Comparison of ENCODE assay signal across 37 cellular contexts in the genomic region with DNA sequence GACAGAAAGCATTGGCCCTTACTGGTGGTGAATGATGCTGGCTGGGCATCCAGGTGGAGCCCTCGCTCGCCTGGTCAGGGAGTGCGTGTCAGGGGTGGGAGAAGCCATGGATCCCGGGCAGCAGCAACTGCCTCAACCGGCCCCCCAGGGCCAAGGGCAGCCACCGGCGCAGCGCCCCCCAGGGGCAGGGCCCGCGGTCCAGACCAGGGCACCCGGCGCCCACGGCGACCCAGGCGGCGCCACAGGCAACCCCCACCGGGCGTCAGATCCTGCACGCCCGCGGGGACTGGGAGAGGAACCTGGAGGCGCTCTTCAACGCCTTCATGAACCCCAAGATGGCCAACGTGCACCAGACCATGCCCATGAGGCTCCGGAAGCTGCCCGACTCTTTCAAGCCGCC.
"Had no signal": no experiment of that assay in that cellular context is flagged by ENCODE, and none has a peak within 500 bp of the region (broad histone marks: within the 10 kb centered on the region; RNA-seq: fewer than 3 reads in every experiment).

No MANE protein-coding gene starts in this region.

- ATAC-seq: activated CD8-positive, alpha-beta T cell treated with anti-CD3 and anti-CD28 coated beads for 36 hours; activated naive CD4-positive, alpha-beta T cell treated with anti-CD3 and anti-CD28 coated beads, Interleukin-2, amount 50 U/mL, for 72 hours; activated T-cell treated with anti-CD3 and anti-CD28 coated beads, Interleukin-2, amount 50 U/mL, for 4 hours; activated T-cell treated with anti-CD3 and anti-CD28 coated beads, Interleukin-2, amount 50 U/mL, for 72 hours; activated T-helper 17 cell treated with anti-CD3 and anti-CD28 coated beads, Interleukin-2, amount 50 U/mL, for 72 hours; body of pancreas had no signal

- H3K27me3 Mint-ChIP-seq: activated CD4-positive, alpha-beta T cell treated with anti-CD3 and anti-CD28 coated beads, Interleukin-2, amount 10 ng/mL, durations not matched to agents 24 days and 14 days; activated CD8-positive, alpha-beta T cell treated with anti-CD3 and anti-CD28 coated beads for 36 hours had no signal

- H3K27me3 ChIP-seq: adrenal gland, body of pancreas, brain microvascular endothelial cell, breast epithelium had no signal

- H3K27ac ChIP-seq: adrenal gland, body of pancreas, brain microvascular endothelial cell, breast epithelium, VCaP had no signal

- H3K27ac Mint-ChIP-seq: activated B cell treated with CpG ODN at 0.5 μM for 24 hours; activated CD4-positive, alpha-beta memory T cell treated with anti-CD3 and anti-CD28 coated beads for 36 hours; activated CD4-positive, alpha-beta T cell treated with anti-CD3 and anti-CD28 coated beads, Interleukin-2, amount 10 ng/mL, durations not matched to agents 24 days and 14 days; activated CD8-positive, alpha-beta T cell treated with anti-CD3 and anti-CD28 coated beads for 36 hours; activated naive CD4-positive, alpha-beta T cell treated with anti-CD3 and anti-CD28 coated beads for 36 hours; activated naive CD4-positive, alpha-beta T cell treated with anti-CD3 and anti-CD28 coated beads, Interleukin-2, amount 50 U/mL, for 72 hours; activated naive CD8-positive, alpha-beta T cell treated with anti-CD3 and anti-CD28 coated beads for 36 hours; activated T-cell treated with anti-CD3 and anti-CD28 coated beads, Interleukin-2, amount 50 U/mL, for 72 hours; activated T-helper 1 cell treated with anti-CD3 and anti-CD28 coated beads, Interleukin-12 subunit alpha, Interleukin-12 subunit beta, Interleukin-2, Interleukin-4 antibody, amounts not matched to agents 30 ng/mL and 10 ng/mL and 1 ng/mL, durations not matched to agents 14 hours and 24 hours and 36 hours; activated T-helper 17 cell treated with anti-CD3 and anti-CD28 coated beads, Interleukin-2, amount 50 U/mL, for 72 hours; T-helper 1 cell treated with Interleukin-12 subunit alpha and Interleukin-12 subunit beta and Interleukin-4 antibody, amounts not matched to agents 30 μg/mL and 1 μg/mL, for 36 hours; T-helper 2 cell treated with Interferon-gamma antibody and Interleukin-4, amounts not matched to agents 5 μg/mL and 100 μg/mL, for 36 hours had no signal

- DNase-seq: activated B cell treated with CpG ODN at 0.5 μM for 24 hours; activated CD4-positive, alpha-beta memory T cell treated with anti-CD3 and anti-CD28 coated beads for 36 hours; activated CD4-positive, alpha-beta T cell treated with anti-CD3 and anti-CD28 coated beads for 4 hours; activated CD4-positive, alpha-beta T cell treated with anti-CD3 and anti-CD28 coated beads, Interleukin-2, amount 10 ng/mL, durations not matched to agents 24 days and 14 days; activated CD4-positive, alpha-beta T cell treated with anti-CD3 and anti-CD28 coated beads, Interleukin-2, amount 50 U/mL, for 1 hour; activated CD4-positive, alpha-beta T cell treated with anti-CD3 and anti-CD28 coated beads, Interleukin-2, amount 50 U/mL, for 4 hours; activated CD4-positive, CD25-positive, alpha-beta regulatory T cell treated with anti-CD3 and anti-CD28 coated beads, Interleukin-2, amount 50 U/mL, for 72 hours; activated CD8-positive, alpha-beta memory T cell treated with anti-CD3 and anti-CD28 coated beads, Interleukin-2, amount 50 U/mL, for 4 hours; activated CD8-positive, alpha-beta T cell treated with anti-CD3 and anti-CD28 coated beads for 36 hours; activated effector memory CD4-positive, alpha-beta T cell treated with anti-CD3 and anti-CD28 coated beads, Interleukin-2, amount 50 U/mL, for 16 hours; activated gamma-delta T cell treated with Interleukin-2 at 50 U/mL for 16 hours; activated naive CD4-positive, alpha-beta T cell; activated naive CD4-positive, alpha-beta T cell treated with anti-CD3 and anti-CD28 coated beads for 36 hours; activated naive CD4-positive, alpha-beta T cell treated with anti-CD3 and anti-CD28 coated beads, Interleukin-2, amount 50 U/mL, for 16 hours; activated naive CD8-positive, alpha-beta T cell treated with anti-CD3 and anti-CD28 coated beads for 36 hours; activated T-cell treated with anti-CD3 and anti-CD28 coated beads for 4 hours; activated T-cell treated with anti-CD3 and anti-CD28 coated beads, Interleukin-2, amount 50 U/mL, for 1 hour; activated T-cell treated with anti-CD3 and anti-CD28 coated beads, Interleukin-2, amount 50 U/mL, for 4 hours; activated T-cell treated with anti-CD3 and anti-CD28 coated beads, Interleukin-2, amount 50 U/mL, for 72 hours; adrenal gland; amniotic stem cell; aorta; body of pancreas; brain microvascular endothelial cell; central memory CD4-positive, alpha-beta T cell; T-helper 1 cell; T-helper 2 cell; T-helper 9 cell had no signal

- H3K4me1 Mint-ChIP-seq: activated B cell treated with CpG ODN at 0.5 μM for 24 hours; activated CD4-positive, alpha-beta T cell treated with anti-CD3 and anti-CD28 coated beads, Interleukin-2, amount 10 ng/mL, durations not matched to agents 24 days and 14 days; activated naive CD8-positive, alpha-beta T cell treated with anti-CD3 and anti-CD28 coated beads for 36 hours; activated T-helper 17 cell treated with anti-CD3 and anti-CD28 coated beads, Interleukin-2, amount 50 U/mL, for 72 hours had no signal

- H3K36me3 ChIP-seq: adrenal gland, brain microvascular endothelial cell, breast epithelium had no signal

- H3K9me3 ChIP-seq: adrenal gland had no signal

- FAIRE-seq: astrocyte, TTC549 had no signal

- H3K4me1 ChIP-seq: adrenal gland, body of pancreas, breast epithelium had no signal

- H3K4me3 Mint-ChIP-seq: activated B cell treated with CpG ODN at 0.5 μM for 24 hours; activated CD4-positive, alpha-beta memory T cell treated with anti-CD3 and anti-CD28 coated beads for 36 hours; activated CD4-positive, alpha-beta T cell treated with anti-CD3 and anti-CD28 coated beads, Interleukin-2, amount 10 ng/mL, durations not matched to agents 24 days and 14 days; activated CD8-positive, alpha-beta T cell treated with anti-CD3 and anti-CD28 coated beads for 36 hours; activated naive CD4-positive, alpha-beta T cell treated with anti-CD3 and anti-CD28 coated beads for 36 hours; activated naive CD8-positive, alpha-beta T cell treated with anti-CD3 and anti-CD28 coated beads for 36 hours; activated T-cell treated with anti-CD3 and anti-CD28 coated beads, Interleukin-2, amount 50 U/mL, for 4 hours; activated T-cell treated with anti-CD3 and anti-CD28 coated beads, Interleukin-2, amount 50 U/mL, for 72 hours; activated T-helper 1 cell treated with anti-CD3 and anti-CD28 coated beads, Interleukin-12 subunit alpha, Interleukin-12 subunit beta, Interleukin-2, Interleukin-4 antibody, amounts not matched to agents 30 ng/mL and 10 ng/mL and 1 ng/mL, durations not matched to agents 14 hours and 24 hours and 36 hours; activated T-helper 17 cell treated with anti-CD3 and anti-CD28 coated beads, Interleukin-2, amount 50 U/mL, for 72 hours; T-helper 1 cell treated with Interleukin-12 subunit alpha and Interleukin-12 subunit beta and Interleukin-4 antibody, amounts not matched to agents 30 μg/mL and 1 μg/mL, for 36 hours; T-helper 2 cell treated with Interferon-gamma antibody and Interleukin-4, amounts not matched to agents 5 μg/mL and 100 μg/mL, for 36 hours had no signal

- H3K4me3 ChIP-seq: adrenal gland, body of pancreas, breast epithelium had no signal
